20 cellular contexts compared by ENCODE assay signal in the genomic region with DNA sequence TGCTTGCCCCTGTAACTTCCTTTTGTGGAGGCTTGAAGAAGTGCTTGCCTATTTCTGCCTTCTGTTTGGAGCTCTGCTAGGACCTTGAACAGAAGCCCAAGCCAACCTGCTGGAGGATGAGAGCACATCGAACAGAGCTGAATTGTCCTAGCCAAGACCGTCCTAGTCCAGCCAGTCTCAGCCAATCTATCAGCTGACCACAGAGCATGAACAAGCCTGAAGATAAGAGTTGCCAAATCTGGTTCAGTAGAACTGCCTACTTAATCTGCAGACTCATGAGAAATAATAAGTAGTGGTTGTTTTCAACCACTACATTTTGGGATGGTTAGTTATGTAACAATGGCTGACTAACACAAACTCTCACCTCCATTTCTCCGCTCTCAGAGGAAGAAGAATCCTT.
"Had no signal": no experiment of that assay in that cellular context is flagged by ENCODE, and none has a peak within 500 bp of the region (broad histone marks: within the 10 kb centered on the region; RNA-seq: fewer than 3 reads in every experiment).

No MANE protein-coding gene starts in this region.

- H3K9me3 Mint-ChIP-seq: activated naive CD8-positive, alpha-beta T cell treated with anti-CD3 and anti-CD28 coated beads, Interleukin-2, amount 50 U/mL, for 24 hours; activated T-helper 1 cell treated with anti-CD3 and anti-CD28 coated beads, Interleukin-12 subunit alpha, Interleukin-12 subunit beta, Interleukin-2, Interleukin-4 antibody, amounts not matched to agents 30 ng/mL and 10 ng/mL and 1 ng/mL, durations not matched to agents 14 hours and 24 hours and 36 hours; memory B cell; natural killer cell; WTC11 had no signal

- H3K4me1 ChIP-seq: tibial nerve had no signal

- H3K4me2 ChIP-seq: smooth muscle cell had no signal

- DNase-seq: activated CD4-positive, alpha-beta T cell treated with anti-CD3 and anti-CD28 coated beads for 48 hours; activated CD8-positive, alpha-beta memory T cell treated with anti-CD3 and anti-CD28 coated beads, Interleukin-2, amount 50 U/mL, for 48 hours; activated CD8-positive, alpha-beta T cell treated with anti-CD3 and anti-CD28 coated beads, Interleukin-2, amount 10 ng/mL, durations not matched to agents 7 days and 5 days; activated naive CD4-positive, alpha-beta T cell; activated naive CD8-positive, alpha-beta T cell treated with anti-CD3 and anti-CD28 coated beads, Interleukin-2, amount 50 U/mL, for 24 hours; central memory CD4-positive, alpha-beta T cell; dermis blood vessel endothelial cell; foreskin fibroblast; heart left ventricle; natural killer cell; nucleus accumbens; right cardiac atrium; T-helper 9 cell had no signal

- H3K27me3 ChIP-seq: heart left ventricle, tibial nerve had no signal

- H3K36me3 ChIP-seq: heart left ventricle, tibial nerve had no signal

- H3K27ac ChIP-seq: heart left ventricle, tibial nerve had no signal

- H3K4me3 Mint-ChIP-seq: activated CD8-positive, alpha-beta T cell treated with anti-CD3 and anti-CD28 coated beads, Interleukin-2, amount 10 ng/mL, durations not matched to agents 7 days and 5 days; activated naive CD8-positive, alpha-beta T cell treated with anti-CD3 and anti-CD28 coated beads, Interleukin-2, amount 50 U/mL, for 24 hours; activated T-helper 1 cell treated with anti-CD3 and anti-CD28 coated beads, Interleukin-12 subunit alpha, Interleukin-12 subunit beta, Interleukin-2, Interleukin-4 antibody, amounts not matched to agents 30 ng/mL and 10 ng/mL and 1 ng/mL, durations not matched to agents 14 hours and 24 hours and 36 hours; memory B cell; natural killer cell; WTC11 had no signal

- ATAC-seq: activated CD8-positive, alpha-beta T cell treated with anti-CD3 and anti-CD28 coated beads, Interleukin-2, amount 10 ng/mL, durations not matched to agents 7 days and 5 days; activated naive CD8-positive, alpha-beta T cell treated with anti-CD3 and anti-CD28 coated beads, Interleukin-2, amount 50 U/mL, for 24 hours; heart left ventricle; left lobe of liver; natural killer cell; right cardiac atrium; WTC11 had no signal

- H3K27ac Mint-ChIP-seq: activated CD8-positive, alpha-beta T cell treated with anti-CD3 and anti-CD28 coated beads, Interleukin-2, amount 10 ng/mL, durations not matched to agents 7 days and 5 days; activated naive CD8-positive, alpha-beta T cell treated with anti-CD3 and anti-CD28 coated beads, Interleukin-2, amount 50 U/mL, for 24 hours; activated T-helper 1 cell treated with anti-CD3 and anti-CD28 coated beads, Interleukin-12 subunit alpha, Interleukin-12 subunit beta, Interleukin-2, Interleukin-4 antibody, amounts not matched to agents 30 ng/mL and 10 ng/mL and 1 ng/mL, durations not matched to agents 14 hours and 24 hours and 36 hours; memory B cell; natural killer cell; progenitor cell of endocrine pancreas; WTC11 had no signal

- H3K36me3 Mint-ChIP-seq: natural killer cell, WTC11 had no signal

- H3K4me3 ChIP-seq: heart left ventricle, smooth muscle cell, tibial nerve had no signal

- H3K9me3 ChIP-seq: heart left ventricle, tibial nerve had no signal

- H3K27me3 Mint-ChIP-seq: activated naive CD8-positive, alpha-beta T cell treated with anti-CD3 and anti-CD28 coated beads, Interleukin-2, amount 50 U/mL, for 24 hours; memory B cell; progenitor cell of endocrine pancreas had no signal
